29 cellular contexts compared by ENCODE assay signal in genomic region chr18:26476697-26477096, GRCh38.
"Had no signal": no experiment of that assay in that cellular context is flagged by ENCODE, and none has a peak within 500 bp of the region (broad histone marks: within the 10 kb centered on the region; RNA-seq: fewer than 3 reads in every experiment).

No MANE protein-coding gene starts in this region.

- H3K36me3 ChIP-seq: left lung, lower lobe of right lung, ovary, right lobe of liver, upper lobe of left lung had no signal

- H3K27me3 Mint-ChIP-seq: naive B cell; progenitor cell of endocrine pancreas; stimulated activated memory B cell treated with anti-CD40 and anti-IgM and Interleukin-4, amounts not matched to agents 10 μg/mL and 1 μg/mL and 100 μg/mL, for 72 hours; stimulated activated naive CD8-positive, alpha-beta T cell treated with anti-CD3 and anti-CD28 coated beads, Interleukin-15, amount 100 ng/mL, for 72 hours had no signal

- H3K36me3 Mint-ChIP-seq: naive B cell; natural killer cell; stimulated activated memory B cell treated with anti-CD40 and anti-IgM and Interleukin-4, amounts not matched to agents 10 μg/mL and 1 μg/mL and 100 μg/mL, for 72 hours had no signal

- FAIRE-seq: islet of Langerhans, kidney, urothelium cell line had no signal

- DNase-seq: hypothalamus; immature natural killer cell; kidney; left colon; left lung; lower lobe of right lung; mammary epithelial cell; mesendoderm; naive B cell; natural killer cell; nephron progenitor cell; ovary; right lobe of liver; stimulated activated CD4-positive, alpha-beta T cell treated with anti-CD3 and anti-CD28 coated beads, Interleukin-1b, Interleukin-23, amount 100 ng/mL, for 48 hours; stimulated activated CD4-positive, alpha-beta T cell treated with anti-CD3 and anti-CD28 coated beads, Interleukin-2, amount 100 ng/mL, for 48 hours; stimulated activated CD4-positive, alpha-beta T cell treated with anti-CD3 and anti-CD28 coated beads, Interleukin-4, amount 100 ng/mL, for 4 hours; stimulated activated CD8-positive, alpha-beta memory T cell treated with anti-CD3 and anti-CD28 coated beads, Interleukin-4, amount 100 ng/mL, for 48 hours; stimulated activated naive CD4-positive, alpha-beta T cell treated with Interleukin-2 at 50 U/mL for 16 hours; stimulated activated naive CD8-positive, alpha-beta T cell treated with anti-CD3 and anti-CD28 coated beads, Interleukin-15, amount 100 ng/mL, for 72 hours; substantia nigra; upper lobe of left lung had no signal

- H3K27ac Mint-ChIP-seq: immature natural killer cell; natural killer cell; progenitor cell of endocrine pancreas; stimulated activated memory B cell treated with anti-CD40 and anti-IgM and Interleukin-4, amounts not matched to agents 10 μg/mL and 1 μg/mL and 100 μg/mL, for 72 hours; stimulated activated naive CD8-positive, alpha-beta T cell treated with anti-CD3 and anti-CD28 coated beads, Interleukin-15, amount 100 ng/mL, for 72 hours had no signal

- H3K27me3 ChIP-seq: left lung, ovary, right atrium auricular region, right lobe of liver, tibial nerve, upper lobe of left lung had no signal

- H3K4me2 ChIP-seq: smooth muscle cell had no signal

- ATAC-seq: left colon; left lung; lower lobe of right lung; natural killer cell; right lobe of liver; stimulated activated memory B cell treated with anti-CD40 and anti-IgM and Interleukin-4, amounts not matched to agents 10 μg/mL and 1 μg/mL and 100 μg/mL, for 72 hours; stimulated activated naive CD8-positive, alpha-beta T cell treated with anti-CD3 and anti-CD28 coated beads, Interleukin-15, amount 100 ng/mL, for 72 hours had no signal

- H3K9me3 ChIP-seq: left lung, lower lobe of right lung, ovary, right atrium auricular region, right lobe of liver, tibial nerve, upper lobe of left lung had no signal

- H3K4me1 ChIP-seq: left lung, lower lobe of right lung, right lobe of liver, upper lobe of left lung had no signal

- H3K9me3 Mint-ChIP-seq: mesothelial cell of epicardium; naive B cell; natural killer cell; nephron progenitor cell; stimulated activated memory B cell treated with anti-CD40 and anti-IgM and Interleukin-4, amounts not matched to agents 10 μg/mL and 1 μg/mL and 100 μg/mL, for 72 hours; stimulated activated naive CD8-positive, alpha-beta T cell treated with anti-CD3 and anti-CD28 coated beads, Interleukin-15, amount 100 ng/mL, for 72 hours had no signal

- H3K27ac ChIP-seq: left lung, lower lobe of right lung, ovary, right atrium auricular region, right lobe of liver, tibial nerve, upper lobe of left lung had no signal

- H3K4me3 Mint-ChIP-seq: immature natural killer cell; mesothelial cell of epicardium; naive B cell; natural killer cell; nephron progenitor cell; stimulated activated memory B cell treated with anti-CD40 and anti-IgM and Interleukin-4, amounts not matched to agents 10 μg/mL and 1 μg/mL and 100 μg/mL, for 72 hours; stimulated activated naive CD8-positive, alpha-beta T cell treated with anti-CD3 and anti-CD28 coated beads, Interleukin-15, amount 100 ng/mL, for 72 hours had no signal

- H3K4me3 ChIP-seq: left lung, lower lobe of right lung, ovary, right atrium auricular region, right lobe of liver, smooth muscle cell, tibial nerve, upper lobe of left lung had no signal

- H3K4me1 Mint-ChIP-seq: immature natural killer cell; natural killer cell; stimulated activated memory B cell treated with anti-CD40 and anti-IgM and Interleukin-4, amounts not matched to agents 10 μg/mL and 1 μg/mL and 100 μg/mL, for 72 hours; stimulated activated naive CD8-positive, alpha-beta T cell treated with anti-CD3 and anti-CD28 coated beads, Interleukin-15, amount 100 ng/mL, for 72 hours had no signal
